Comparison of ENCODE assay signal across 8 cellular contexts in genomic region chr10:51001587-51001986, GRCh38.
DNase-seq lines count a peak whose midpoint lies in the region; ATAC-seq and TF ChIP-seq lines count a peak whose summit lies in the region.

No MANE protein-coding gene starts in this region.

- H3K27ac Mint-ChIP-seq in chondrocyte (ENCODE audit: unreplicated experiment) (peak overlapping the region; percentile 87), nephron (peak overlapping the region; percentile 4 to 50 (median 29))
- H3K27ac Mint-ChIP-seq in activated T-helper 17 cell treated with anti-CD3 and anti-CD28 coated beads, Interleukin-2, amount 50 U/mL, for 72 hours = no peak overlapping the region

- H3K4me3 Mint-ChIP-seq in chondrocyte (ENCODE audit: unreplicated experiment) (no peak overlapping the region), nephron (no peak overlapping the region)
- no peak overlapping the region for H3K4me3 Mint-ChIP-seq in activated T-helper 17 cell treated with anti-CD3 and anti-CD28 coated beads, Interleukin-2, amount 50 U/mL, for 72 hours

- H3K4me1 Mint-ChIP-seq in chondrocyte (ENCODE audit: low read depth) (peaks cover 75% of the 10 kb centered on the region), nephron (peaks cover 51% of the 10 kb centered on the region)
- H3K4me1 Mint-ChIP-seq in activated T-helper 17 cell treated with anti-CD3 and anti-CD28 coated beads, Interleukin-2, amount 50 U/mL, for 72 hours = no peaks in the 10 kb centered on the region

- H3K9me3 Mint-ChIP-seq in chondrocyte (ENCODE audit: low read depth) = no peaks in the 10 kb centered on the region
- no peaks in the 10 kb centered on the region for H3K9me3 Mint-ChIP-seq in nephron
- no peaks in the 10 kb centered on the region for H3K9me3 Mint-ChIP-seq in activated T-helper 17 cell treated with anti-CD3 and anti-CD28 coated beads, Interleukin-2, amount 50 U/mL, for 72 hours

- TF ChIP-seq CTCF in chondrocyte (IDR thresholded peaks at IDR 0.05) = peak; percentile 95
- TF ChIP-seq CTCF in nephron (IDR thresholded peaks at IDR 0.05; ENCODE audit: unreplicated experiment in 3 of 3) = peak; percentile 61 to 77 (median 73)

- ATAC-seq in activated T-helper 17 cell treated with anti-CD3 and anti-CD28 coated beads, Interleukin-2, amount 50 U/mL, for 72 hours (replicated peaks) = no peak

- peak; percentile 2 for DNase-seq in NOMO-1 treated with DMSO at 0.1 percent for 48 hours (lab: John Stamatoyannopoulos, UW; ENCODE audit: unreplicated experiment)
- no peak for DNase-seq in NOMO-1 (lab: John Stamatoyannopoulos, UW; ENCODE audit: unreplicated experiment in 2 of 2)
- peak; percentile 33 for DNase-seq in LHCN-M2 (ENCODE audit: low read depth)
- DNase-seq in chondrocyte (ENCODE audit: low spot score) = no peak
- no peak for DNase-seq in foreskin melanocyte
- DNase-seq in COR-L47 (lab: John Stamatoyannopoulos, UW) = no peak

- H3K27me3 Mint-ChIP-seq in chondrocyte (ENCODE audit: low read depth) (no peaks in the 10 kb centered on the region), nephron (ENCODE audit: low read depth) (no peaks in the 10 kb centered on the region)
- peaks cover 15% of the 10 kb centered on the region for H3K27me3 Mint-ChIP-seq in activated T-helper 17 cell treated with anti-CD3 and anti-CD28 coated beads, Interleukin-2, amount 50 U/mL, for 72 hours

- no peaks in the 10 kb centered on the region for H3K36me3 Mint-ChIP-seq in chondrocyte (ENCODE audit: low read depth)
- no peaks in the 10 kb centered on the region for H3K36me3 Mint-ChIP-seq in nephron (ENCODE audit: low read depth)
- H3K36me3 Mint-ChIP-seq in activated T-helper 17 cell treated with anti-CD3 and anti-CD28 coated beads, Interleukin-2, amount 50 U/mL, for 72 hours (ENCODE audit: low read depth) = no peaks in the 10 kb centered on the region

Comparison
In these comparisons a context has a peak if more than half of its experiments do, and no peak if none do; other contexts are left out.
1. DNase-seq: peak in NOMO-1 treated with DMSO at 0.1 percent for 48 hours (single experiment) and LHCN-M2 (single experiment); none in NOMO-1 (0 of 2), chondrocyte (single experiment), foreskin melanocyte (single experiment) and COR-L47 (single experiment).